In the genomic region with DNA sequence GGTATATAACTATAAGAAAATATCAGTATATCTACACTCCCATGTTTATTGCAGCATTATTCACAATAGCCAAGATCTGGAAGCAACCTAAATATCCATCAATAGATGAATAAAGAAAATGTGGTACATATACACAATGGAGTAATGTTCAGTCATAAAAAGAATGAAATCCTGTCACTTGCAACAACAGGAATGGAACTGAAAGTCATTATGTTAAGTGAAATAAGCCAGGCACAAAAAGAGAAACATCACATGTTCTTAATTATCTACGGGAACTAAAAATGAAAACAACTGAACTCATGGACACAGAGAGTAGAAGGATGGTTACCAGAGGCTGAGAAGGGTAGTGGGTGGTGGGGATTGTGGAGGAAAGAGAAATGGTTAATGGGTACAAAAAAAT, we compare ENCODE assay signal across 29 cellular contexts.
"Had no signal": no experiment of that assay in that cellular context is flagged by ENCODE, and none has a peak within 500 bp of the region (broad histone marks: within the 10 kb centered on the region; RNA-seq: fewer than 3 reads in every experiment).

No MANE protein-coding gene starts in this region.

- H3K27me3 ChIP-seq: Peyer's patch, SJSA1 had no signal

- H3K36me3 ChIP-seq: Peyer's patch, SJSA1, WERI-Rb-1 had no signal

- H3K27ac ChIP-seq: Peyer's patch, SJSA1, WERI-Rb-1 had no signal

- H3K4me3 ChIP-seq: Peyer's patch, SJSA1 had no signal

- H3K4me1 ChIP-seq: Peyer's patch, SJSA1 had no signal

- DNase-seq: activated CD4-positive, alpha-beta T cell treated with anti-CD3 and anti-CD28 coated beads, Interleukin-2, amount 10 ng/mL, durations not matched to agents 24 days and 14 days; activated CD4-positive, alpha-beta T cell treated with anti-CD3 and anti-CD28 coated beads, Interleukin-2, amount 50 U/mL, for 4 hours; activated CD4-positive, CD25-positive, alpha-beta regulatory T cell; activated CD8-positive, alpha-beta T cell treated with anti-CD3 and anti-CD28 coated beads for 36 hours; activated gamma-delta T cell; activated naive CD4-positive, alpha-beta T cell treated with Interleukin-2 at 50 U/mL for 16 hours; activated T-cell treated with anti-CD3 and anti-CD28 coated beads, Interleukin-2, amount 50 U/mL, for 24 hours; anterior cingulate cortex; caudate nucleus; cerebellar nuclear complex; NCI-H1092 treated with DMSO at 0.1 percent for 48 hours; NCI-H1417; NCI-H146; NCI-H187; NCI-H2029 treated with DMSO at 0.1 percent for 48 hours; NCI-H2107; NCI-H2171; NCI-H510A; NCI-H526; NCI-H748 treated with DMSO at 0.1 percent for 48 hours; NK-92 treated with Interleukin-12 subunit alpha and Interleukin-12 subunit beta, amount 100 ng/mL, for 24 hours; PC-3; Peyer's patch; RPMI8226; SHP77 treated with DMSO at 0.1 percent for 48 hours; T1000; WERI-Rb-1 had no signal

- H3K9me3 ChIP-seq: Peyer's patch, SJSA1 had no signal

- ATAC-seq: activated CD8-positive, alpha-beta T cell treated with anti-CD3 and anti-CD28 coated beads for 36 hours; activated naive CD4-positive, alpha-beta T cell treated with anti-CD3 and anti-CD28 coated beads, Interleukin-2, amount 50 U/mL, for 72 hours; PC-3 had no signal
